ENCODE assay signal across 2 cellular contexts in the genomic region with DNA sequence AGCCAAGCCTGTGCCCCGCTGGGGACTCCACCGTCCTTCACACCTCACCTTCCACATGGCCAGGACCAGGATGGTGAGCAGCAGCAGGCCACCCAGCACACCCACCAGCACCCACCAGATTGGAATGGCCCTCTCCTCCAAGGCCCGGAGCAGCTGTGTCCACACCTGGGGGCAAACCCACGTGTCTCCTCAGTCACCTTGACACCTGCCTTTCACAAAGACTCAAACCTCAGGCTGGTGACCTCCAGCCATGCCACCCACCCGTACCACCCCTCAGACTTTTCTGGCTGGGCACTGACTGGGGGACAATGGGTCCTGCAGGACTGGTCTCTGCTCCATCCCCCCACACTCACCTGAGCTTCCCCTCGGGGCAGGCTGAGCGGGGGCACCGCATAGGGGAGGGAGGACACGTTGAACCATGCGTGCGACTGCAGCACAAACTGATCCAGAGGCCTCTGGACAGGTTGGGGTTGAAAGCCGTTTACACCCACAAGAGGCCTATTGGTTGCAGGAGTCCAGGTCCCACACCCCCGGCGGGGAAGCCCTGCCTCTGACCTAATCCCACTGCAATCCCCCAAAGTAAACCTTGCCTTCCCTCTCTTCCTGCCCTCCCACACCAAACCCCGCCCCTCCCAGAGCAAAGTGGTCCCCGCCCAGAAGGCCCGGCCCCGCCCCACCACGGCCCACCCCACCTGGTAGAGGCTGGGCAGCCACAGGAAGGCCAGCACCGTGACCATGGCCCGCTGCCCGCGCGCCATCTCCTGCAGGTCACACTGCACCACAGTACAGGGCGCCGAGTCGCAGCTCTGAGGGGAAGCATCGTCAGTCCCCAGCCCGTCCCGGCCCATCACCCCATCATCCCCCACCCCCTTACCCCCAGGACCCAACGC.
TF ChIP-seq lines count a peak whose summit lies in the region.

No MANE protein-coding gene starts in this region.

TF ChIP-seq in HCT116, 20 proteins besides CTCF, POLR2A, EP300 and RAD21:
- TF ChIP-seq, protein P1, sequence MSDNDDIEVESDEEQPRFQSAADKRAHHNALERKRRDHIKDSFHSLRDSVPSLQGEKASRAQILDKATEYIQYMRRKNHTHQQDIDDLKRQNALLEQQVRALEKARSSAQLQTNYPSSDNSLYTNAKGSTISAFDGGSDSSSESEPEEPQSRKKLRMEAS (IDR thresholded peaks at IDR 0.05) = no peak
- no peak for TF ChIP-seq ATF3 (IDR thresholded peaks at IDR 0.05)
- no peak for TF ChIP-seq CBX3 (IDR thresholded peaks at IDR 0.05; ENCODE audit: low read depth)
- TF ChIP-seq CEBPB (IDR thresholded peaks at IDR 0.05; ENCODE audit: low read depth) = no peak
- no peak for TF ChIP-seq SP1 (IDR thresholded peaks at IDR 0.05; ENCODE audit: low read depth)
- TF ChIP-seq ZFX (IDR thresholded peaks at IDR 0.05) = no peak
- no peak for TF ChIP-seq EZH2 (IDR thresholded peaks at IDR 0.05)
- no peak for TF ChIP-seq ZBTB33 (IDR thresholded peaks at IDR 0.05; ENCODE audit: extremely low read depth, insufficient replicate concordance, low read length)

TF ChIP-seq in GM12878, 131 proteins besides CTCF, POLR2A, EP300 and RAD21:
- no peak for TF ChIP-seq NR2C2 (IDR thresholded peaks at IDR 0.05; ENCODE audit: borderline replicate concordance, control insufficient read depth, insufficient read length, low read depth)
- TF ChIP-seq ZBTB33 (IDR thresholded peaks at IDR 0.05) = no peak
- TF ChIP-seq TARDBP (IDR thresholded peaks at IDR 0.05; ENCODE audit: borderline replicate concordance) = no peak
- no peak for TF ChIP-seq NFIC (IDR thresholded peaks at IDR 0.05; ENCODE audit: low read depth, low read length)
- no peak for TF ChIP-seq RUNX3 (IDR thresholded peaks at IDR 0.05; ENCODE audit: low read length)
- TF ChIP-seq SMARCA5 (IDR thresholded peaks at IDR 0.05) = no peak
- TF ChIP-seq YBX1 (IDR thresholded peaks at IDR 0.05) = no peak
- TF ChIP-seq SMAD1 (IDR thresholded peaks at IDR 0.05; ENCODE audit: low read depth, partially characterized antibody) = no peak
- no peak for TF ChIP-seq IKZF1 (conservative IDR thresholded peaks at IDR 0.05)
- TF ChIP-seq, protein P2, sequence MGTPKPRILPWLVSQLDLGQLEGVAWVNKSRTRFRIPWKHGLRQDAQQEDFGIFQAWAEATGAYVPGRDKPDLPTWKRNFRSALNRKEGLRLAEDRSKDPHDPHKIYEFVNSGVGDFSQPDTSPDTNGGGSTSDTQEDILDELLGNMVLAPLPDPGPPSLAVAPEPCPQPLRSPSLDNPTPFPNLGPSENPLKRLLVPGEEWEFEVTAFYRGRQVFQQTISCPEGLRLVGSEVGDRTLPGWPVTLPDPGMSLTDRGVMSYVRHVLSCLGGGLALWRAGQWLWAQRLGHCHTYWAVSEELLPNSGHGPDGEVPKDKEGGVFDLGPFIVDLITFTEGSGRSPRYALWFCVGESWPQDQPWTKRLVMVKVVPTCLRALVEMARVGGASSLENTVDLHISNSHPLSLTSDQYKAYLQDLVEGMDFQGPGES (IDR thresholded peaks at IDR 0.05) = no peak
TF ChIP-seq in GM12878: peak in this region for 0.
